Comparison of ENCODE assay signal across 4 cellular contexts in the genomic region with DNA sequence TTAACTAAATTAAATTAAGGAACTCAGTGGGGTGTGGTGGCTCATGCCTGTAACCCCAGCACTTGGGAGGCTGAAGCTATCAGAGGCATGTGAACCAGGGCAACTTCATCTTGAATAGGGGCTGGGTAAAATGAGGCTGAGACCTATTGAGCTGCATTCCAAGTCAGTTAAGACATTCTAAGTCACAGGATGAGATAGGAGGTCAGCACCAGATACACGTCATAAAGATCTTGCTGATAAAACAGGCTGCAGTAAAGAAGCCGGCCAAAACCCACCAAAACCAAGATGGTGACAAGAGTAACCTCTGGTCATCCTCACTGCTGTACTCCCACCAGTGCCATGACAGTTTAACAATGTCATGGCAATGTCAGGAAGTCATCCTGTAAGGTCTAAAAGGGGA. TPM values are rescaled to one million over a fixed set of nuclear protein-coding genes. Genes with fewer than 3 reads are reported as not detected.
"Had no signal": no experiment of that assay in that cellular context is flagged by ENCODE, and none has a peak within 500 bp of the region (broad histone marks: within the 10 kb centered on the region; RNA-seq: fewer than 3 reads in every experiment).

No MANE protein-coding gene starts in this region.

RNA-seq across cellular contexts. Expression of a gene that starts 6.2 kb away (rescaled TPM):
- total RNA-seq: HT-29, MCF 10A, PC-3, SK-MEL-5 had no signal
